Comparison of ENCODE assay signal across 31 cellular contexts in genomic region chr4:158065603-158066002, GRCh38.
"Had no signal": no experiment of that assay in that cellular context is flagged by ENCODE, and none has a peak within 500 bp of the region (broad histone marks: within the 10 kb centered on the region; RNA-seq: fewer than 3 reads in every experiment).

No MANE protein-coding gene starts in this region.

- H3K36me3 Mint-ChIP-seq: immature natural killer cell; mesothelial cell of epicardium; naive B cell; natural killer cell; neural progenitor cell; stimulated activated naive B cell treated with anti-CD40 and anti-IgM and Interleukin-4, amounts not matched to agents 10 μg/mL and 1 μg/mL and 100 μg/mL, for 72 hours had no signal

- H3K36me3 ChIP-seq: left lung, lower lobe of right lung, neural progenitor cell, neutrophil, right atrium auricular region, right lobe of liver, stomach, thyroid gland, transverse colon, upper lobe of left lung, vagina had no signal

- H3K9me3 Mint-ChIP-seq: mesothelial cell of epicardium; naive B cell; nephron progenitor cell; neural progenitor cell; stimulated activated naive B cell treated with anti-CD40 and anti-IgM and Interleukin-4, amounts not matched to agents 10 μg/mL and 1 μg/mL and 100 μg/mL, for 72 hours had no signal

- H3K4me1 Mint-ChIP-seq: immature natural killer cell; naive B cell; natural killer cell; nephron progenitor cell; neural progenitor cell; stimulated activated naive B cell treated with anti-CD40 and anti-IgM and Interleukin-4, amounts not matched to agents 10 μg/mL and 1 μg/mL and 100 μg/mL, for 72 hours had no signal

- DNase-seq: hypothalamus; immature natural killer cell; kidney; left colon; left lung; lower lobe of right lung; naive B cell; natural killer cell; nephron progenitor cell; occipital lobe; psoas muscle; right lobe of liver; stimulated activated CD4-positive, alpha-beta T cell treated with anti-CD3 and anti-CD28 coated beads, Interleukin-1b, Interleukin-23, amount 100 ng/mL, for 48 hours; stimulated activated CD4-positive, alpha-beta T cell treated with anti-CD3 and anti-CD28 coated beads, Interleukin-2, amount 100 ng/mL, for 48 hours; stimulated activated CD4-positive, alpha-beta T cell treated with anti-CD3 and anti-CD28 coated beads, Interleukin-4, amount 100 ng/mL, for 4 hours; stimulated activated CD8-positive, alpha-beta memory T cell treated with anti-CD3 and anti-CD28 coated beads, Interleukin-4, amount 100 ng/mL, for 48 hours; stimulated activated naive B cell treated with anti-CD40 and anti-IgM and Interleukin-4, amounts not matched to agents 10 μg/mL and 1 μg/mL and 100 μg/mL, for 72 hours; stimulated activated naive CD8-positive, alpha-beta T cell treated with anti-CD3 and anti-CD28 coated beads, Interleukin-15, Interleukin-2, amounts not matched to agents 100 U/mL and 50 U/mL, for 24 hours; stomach; testis; thyroid gland; transverse colon; upper lobe of left lung had no signal

- H3K9ac ChIP-seq: neural progenitor cell, parathyroid adenoma had no signal

- H3K4me3 ChIP-seq: left lung, lower lobe of right lung, neural progenitor cell, psoas muscle, right atrium auricular region, right lobe of liver, smooth muscle cell, stomach, testis, thyroid gland, transverse colon, upper lobe of left lung, vagina had no signal

- H2AFZ ChIP-seq: neural progenitor cell, parathyroid adenoma had no signal

- H3K9me3 ChIP-seq: left lung, lower lobe of right lung, neutrophil, psoas muscle, right atrium auricular region, right lobe of liver, stomach, testis, thyroid gland, transverse colon, upper lobe of left lung, vagina had no signal

- H3K4me1 ChIP-seq: left lung, lower lobe of right lung, neural progenitor cell, parathyroid adenoma, psoas muscle, right atrium auricular region, right lobe of liver, thyroid gland, transverse colon, upper lobe of left lung, vagina had no signal

- FAIRE-seq: islet of Langerhans, kidney had no signal

- H3K27me3 ChIP-seq: left lung, neural progenitor cell, neutrophil, right atrium auricular region, right lobe of liver, stomach, testis, thyroid gland, transverse colon, upper lobe of left lung, vagina had no signal

- H3K27ac Mint-ChIP-seq: immature natural killer cell; mesothelial cell of epicardium; naive B cell; natural killer cell; nephron progenitor cell; neural progenitor cell; stimulated activated naive B cell treated with anti-CD40 and anti-IgM and Interleukin-4, amounts not matched to agents 10 μg/mL and 1 μg/mL and 100 μg/mL, for 72 hours had no signal

- ATAC-seq: left colon; left lung; lower lobe of right lung; natural killer cell; psoas muscle; right lobe of liver; stimulated activated naive B cell treated with anti-CD40 and anti-IgM and Interleukin-4, amounts not matched to agents 10 μg/mL and 1 μg/mL and 100 μg/mL, for 72 hours; stimulated activated naive CD8-positive, alpha-beta T cell treated with anti-CD3 and anti-CD28 coated beads, Interleukin-15, Interleukin-2, amounts not matched to agents 100 U/mL and 50 U/mL, for 24 hours had no signal

- H3K27me3 Mint-ChIP-seq: naive B cell; stimulated activated naive B cell treated with anti-CD40 and anti-IgM and Interleukin-4, amounts not matched to agents 10 μg/mL and 1 μg/mL and 100 μg/mL, for 72 hours had no signal

- H3K4me3 Mint-ChIP-seq: immature natural killer cell; mesothelial cell of epicardium; naive B cell; natural killer cell; nephron progenitor cell; neural progenitor cell; stimulated activated naive B cell treated with anti-CD40 and anti-IgM and Interleukin-4, amounts not matched to agents 10 μg/mL and 1 μg/mL and 100 μg/mL, for 72 hours had no signal

- H3K79me2 ChIP-seq: parathyroid adenoma had no signal

- H3K27ac ChIP-seq: left lung, lower lobe of right lung, neural progenitor cell, neutrophil, parathyroid adenoma, psoas muscle, right atrium auricular region, right lobe of liver, stomach, testis, thyroid gland, transverse colon, upper lobe of left lung, vagina had no signal

- H3K4me2 ChIP-seq: neural progenitor cell, smooth muscle cell had no signal
